Comparison of ENCODE assay signal across 10 cellular contexts in the genomic region with DNA sequence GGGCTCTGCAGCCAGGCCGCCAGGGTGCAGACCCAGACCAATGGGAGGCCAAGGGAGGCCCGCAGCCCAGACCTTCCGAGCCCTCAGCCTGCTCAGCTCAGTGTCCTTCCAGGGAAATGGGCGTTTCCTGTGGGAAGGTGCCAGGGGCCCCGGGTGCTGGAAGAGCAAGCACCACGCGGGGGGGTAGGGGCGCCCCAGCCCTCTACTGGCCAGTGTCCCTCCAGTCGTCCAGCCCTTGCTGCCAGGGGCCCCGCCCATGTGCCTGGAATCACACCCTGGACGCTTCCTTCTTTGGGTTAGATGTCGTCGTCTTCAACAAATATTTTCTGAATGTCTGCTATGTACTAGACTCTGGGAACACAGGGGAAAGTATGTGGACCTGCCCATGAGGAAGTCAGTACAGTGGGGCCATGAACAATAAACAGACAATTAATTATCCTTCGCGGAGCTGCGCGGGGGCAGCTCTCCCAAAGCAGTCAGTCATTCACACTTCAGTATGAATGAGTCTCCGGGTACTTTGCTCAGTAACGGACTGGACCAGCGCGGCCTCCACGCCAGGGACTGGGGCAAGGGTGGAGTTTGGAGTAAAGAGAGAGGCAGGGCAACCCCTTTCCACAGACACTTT.
DNase-seq lines count a peak whose midpoint lies in the region; ATAC-seq, FAIRE-seq and TF ChIP-seq lines count a peak whose summit lies in the region.
"Had no signal": no experiment of that assay in that cellular context is flagged by ENCODE, and none has a peak within 500 bp of the region (broad histone marks: within the 10 kb centered on the region; RNA-seq: fewer than 3 reads in every experiment).

No MANE protein-coding gene starts in this region.

- H2BK120ac ChIP-seq in H1 (replicated peaks; ENCODE audit: low read depth, low read length), result no peak overlapping the region

- no peak overlapping the region for H3K4me3 Mint-ChIP-seq in T-cell

- TF ChIP-seq CTCF in H1 (IDR thresholded peaks at IDR 0.05; ENCODE audit: control extremely low read depth in 1 of 3, insufficient read depth in 1 of 3, low read depth in 1 of 3, low read length in 3 of 3), result no peak
- peak in 3 of 5 experiments; percentile 6 to 19 (median 12) for TF ChIP-seq CTCF in transverse colon (IDR thresholded peaks at IDR 0.05)
- no peak for TF ChIP-seq CTCF in A673 (conservative IDR thresholded peaks at IDR 0.05; ENCODE audit: low read depth, low read length)

- BruUV-seq in A673 (replicated peaks; lab: Mats Ljungman, UMichigan), result no TSS peak

- H2BK15ac ChIP-seq in H1 (ENCODE audit: low read length), result 0 out of 2 replicates have a peak overlapping the region, but pooled peaks have one; percentile 18

- intact Hi-C loops in transverse colon (cut with DNase I; ENCODE audit: low total_unique reads) (loop anchor here (5.0 kb wide), 1 partner anchor 62 kb away; the partner anchor contains the start of gene CDKN1C), A673 (cut with micrococcal nuclease; ENCODE audit: unreplicated experiment) (no loop called here)

- H4K91ac ChIP-seq in H1 (replicated peaks; ENCODE audit: insufficient read length, low read length), result no peak overlapping the region

- DNase-seq in KBM-7, result peak; percentile 24
- DNase-seq in H1 (ENCODE audit: low read depth in 1 of 2, low spot score in 2 of 2), result no peak
- DNase-seq in transverse colon, result peak; percentile 76
- no peak for DNase-seq in A673 (ENCODE audit: low spot score)
- DNase-seq in amniotic stem cell (lab: John Stamatoyannopoulos, UW), result no peak
- no peak for DNase-seq in T-cell
- DNase-seq: activated T-cell treated with anti-CD3 and anti-CD28 coated beads, Interleukin-2, amount 50 U/mL, for 48 hours had no signal

- H3K18ac ChIP-seq in H1 (ENCODE audit: extremely low read depth, low read length), result no peak overlapping the region

- H3K14ac ChIP-seq in H1 (ENCODE audit: insufficient read length), result no peak overlapping the region

- H3K79me2 ChIP-seq in H1 (ENCODE audit: control insufficient read depth in 1 of 2, insufficient read depth in 2 of 2, low read length in 2 of 2), result no peaks in the 10 kb centered on the region

- POLR2A ChIA-PET in H1 (lab: Charles Lee; ENCODE audit: partially characterized antibody), result interaction anchor here (1.1 kb wide), 1 partner anchor 24 kb away, joined by 3 read pairs; no protein-coding TSS in a partner anchor
- POLR2A ChIA-PET in A673 (lab: Charles Lee; ENCODE audit: low non-redundant PET), result no interaction called here
- POLR2A ChIA-PET in T-cell (lab: Charles Lee), result no interaction called here

- H3K36me3 Mint-ChIP-seq in T-cell, result peaks cover 50% of the 10 kb centered on the region

- no peak overlapping the region for H2AK5ac ChIP-seq in H1 (ENCODE audit: low read depth, low read length)

- H3K27me3 Mint-ChIP-seq in T-cell, result no peaks in the 10 kb centered on the region

- in situ Hi-C loops in KBM-7 (cut with MboI; ENCODE audit: low pct_unique_long_range_greater_than_20kb, low sequenced_read_pairs), result no loop called here
- in situ Hi-C loops in transverse colon (cut with MboI; ENCODE audit: low pct_ligation_motif_present in 1 of 4, low pct_unique_long_range_greater_than_20kb in 1 of 4, low sequenced_read_pairs in 3 of 4), result no loop called here

- H3K27ac ChIP-seq in H1 (ENCODE audit: low read depth, low read length) (no peak overlapping the region), mesodermal cell (ENCODE audit: low read depth, low read length, severe bottlenecking) (peak overlapping the region; percentile 96), transverse colon (peak overlapping the region; percentile 76 to 95 (median 83)), A673 (ENCODE audit: low read depth, low read length, poor library complexity, severe bottlenecking) (no peak overlapping the region)

- no peak for TF ChIP-seq RAD21 in H1 (IDR thresholded peaks at IDR 0.05 in 1 of 2, conservative IDR thresholded peaks at IDR 0.05 in 1 of 2; ENCODE audit: low read depth in 2 of 2, low read length in 2 of 2)

- H3K4me3 ChIP-seq in H1 (ENCODE audit: extremely low read depth in 1 of 4, insufficient read depth in 2 of 4, low read depth in 3 of 4, low read length in 4 of 4) (no peak overlapping the region), mesodermal cell (ENCODE audit: extremely low read depth, insufficient read depth, low read length, poor library complexity, severe bottlenecking) (no peak overlapping the region), transverse colon (no peak overlapping the region), A673 (ENCODE audit: low read depth, low read length, poor library complexity, severe bottlenecking) (no peak overlapping the region)

- TF ChIP-seq POLR2A in H1 (IDR thresholded peaks at IDR 0.05; ENCODE audit: control extremely low read depth in 1 of 2, low read depth in 2 of 2, low read length in 2 of 2) (no peak), transverse colon (IDR thresholded peaks at IDR 0.05) (no peak)

- H3K27ac Mint-ChIP-seq in T-cell, result no peak overlapping the region

- H3K56ac ChIP-seq in H1 (replicated peaks; ENCODE audit: insufficient read length, low read depth, low read length), result no peak overlapping the region

- no peak overlapping the region for H3K4me2 ChIP-seq in H1 (ENCODE audit: insufficient read depth in 1 of 2, low read depth in 2 of 2, low read length in 2 of 2)

- H3K79me1 ChIP-seq in H1 (ENCODE audit: low read depth, low read length), result no peaks in the 10 kb centered on the region

- 84% methylated on average over 21 of the region's 22 CpGs; no CpG with 5 or more reads in 1 of the 2 experiments for WGBS in H1 (ENCODE audit: extremely low coverage in 1 of 2, insufficient coverage in 1 of 2, insufficient read length in 1 of 2, insufficient replicate concordance in 2 of 2, low coverage in 1 of 2, low lambda C conversion rate in 2 of 2, missing lambda C conversion rate in 1 of 2), 2 experiments
- 88 to 96% methylated on average over 9 to 20 of the region's 22 CpGs for WGBS in mesodermal cell (ENCODE audit: insufficient coverage in 2 of 2), 2 experiments
- 56% methylated on average over 22 of the region's 22 CpGs; no CpG with 5 or more reads in 1 of the 2 donors for WGBS in transverse colon (ENCODE audit: low coverage in 1 of 2), 2 donors

- H3K27me3 ChIP-seq in H1 (replicated peaks in 1 of 4; ENCODE audit: control insufficient read depth in 3 of 4, extremely low read depth in 1 of 4, insufficient read depth in 3 of 4, low read length in 3 of 4) (peaks cover 0 to 31% (median 17%) of the 10 kb centered on the region in 4 experiments; a peak in 6 of 7 replicates), transverse colon (no peaks in the 10 kb centered on the region), A673 (replicated peaks; ENCODE audit: insufficient read depth, low read depth, low read length, poor library complexity) (no peaks in the 10 kb centered on the region)

- no peaks in the 10 kb centered on the region for H3K23me2 ChIP-seq in H1 (ENCODE audit: low read depth, low read length)

- H4K20me1 ChIP-seq in H1 (replicated peaks in 1 of 2; ENCODE audit: control insufficient read depth in 1 of 2, insufficient read depth in 2 of 2, low read length in 2 of 2), result no peaks in the 10 kb centered on the region

- H2BK20ac ChIP-seq in H1 (ENCODE audit: low read length), result no peak overlapping the region

- no peak overlapping the region for H2BK5ac ChIP-seq in H1 (ENCODE audit: low read depth, low read length)

- no peaks in the 10 kb centered on the region for H3K36me3 ChIP-seq in H1 (ENCODE audit: control insufficient read depth in 2 of 4, insufficient read depth in 4 of 4, low read length in 3 of 4)
- no peaks in the 10 kb centered on the region for H3K36me3 ChIP-seq in mesodermal cell (ENCODE audit: control insufficient read depth, insufficient read depth, low read length)
- no peaks in the 10 kb centered on the region for H3K36me3 ChIP-seq in transverse colon
- no peaks in the 10 kb centered on the region for H3K36me3 ChIP-seq in A673 (ENCODE audit: insufficient read depth, low read length, poor library complexity, severe bottlenecking)

- TF ChIP-seq EP300 in H1 (IDR thresholded peaks at IDR 0.05; ENCODE audit: borderline replicate concordance in 1 of 2, low read depth in 2 of 2, low read length in 2 of 2) (no peak), transverse colon (IDR thresholded peaks at IDR 0.05; ENCODE audit: low read depth) (no peak)

- no peak overlapping the region for H2AFZ ChIP-seq in H1 (ENCODE audit: low read length)

- ATAC-seq in activated CD4-positive, CD25-positive, alpha-beta regulatory T cell treated with anti-CD3 and anti-CD28 coated beads, Interleukin-2, amount 50 U/mL, for 24 hours, result no peak
- ATAC-seq in T-cell (replicated peaks in 1 of 4), result no peak

- H3K4ac ChIP-seq in H1 (replicated peaks; ENCODE audit: insufficient read length, low read depth, low read length), result no peak overlapping the region

- H2BK12ac ChIP-seq in H1 (ENCODE audit: low read depth, low read length), result peak overlapping the region; percentile 75; the same call in 1 of the 2 replicates

- no peak overlapping the region for H3K9ac ChIP-seq in H1 (replicated peaks in 1 of 4; ENCODE audit: extremely low read depth in 1 of 4, low read depth in 3 of 4, low read length in 3 of 4)

- H3K9me3 ChIP-seq in H1 (ENCODE audit: insufficient read depth in 2 of 2, low read depth in 1 of 2, low read length in 1 of 2) (peaks cover 10 to 11% of the 10 kb centered on the region in 2 experiments), mesodermal cell (ENCODE audit: control insufficient read depth, low read length) (peaks cover 38% of the 10 kb centered on the region), transverse colon (peaks cover 6% of the 10 kb centered on the region in 2 donors), A673 (ENCODE audit: low read depth, low read length, poor library complexity, severe bottlenecking) (peaks cover 6% of the 10 kb centered on the region)

- H3K4me1 Mint-ChIP-seq in T-cell, result peaks cover 0 to 7% (median 0%) of the 10 kb centered on the region in 3 donors

- peaks cover 15 to 43% (median 22%) of the 10 kb centered on the region in 3 donors for H3K9me3 Mint-ChIP-seq in T-cell

- H3K4me1 ChIP-seq in H1 (replicated peaks in 1 of 4; ENCODE audit: control insufficient read depth in 3 of 4, insufficient read depth in 4 of 4, low read length in 3 of 4), result peaks cover 2 to 18% (median 8%) of the 10 kb centered on the region in 4 experiments
- peaks cover 29% of the 10 kb centered on the region for H3K4me1 ChIP-seq in mesodermal cell (ENCODE audit: control insufficient read depth, insufficient read depth, low read length, poor library complexity, severe bottlenecking)
- H3K4me1 ChIP-seq in transverse colon, result peaks cover 15 to 28% (median 21%) of the 10 kb centered on the region in 4 donors
- H3K4me1 ChIP-seq in A673 (ENCODE audit: insufficient read depth, low read length, poor library complexity, severe bottlenecking), result no peaks in the 10 kb centered on the region

- CTCF ChIA-PET in H1 (lab: Charles Lee; ENCODE audit: partially characterized antibody), result interaction anchor here (0.9 to 2.2 kb wide), 6 partner anchors 14 to 294 kb away, joined by 3 to 7 read pairs (median 4); no protein-coding TSS in a partner anchor
- CTCF ChIA-PET in A673 (lab: Charles Lee), result no interaction called here
- CTCF ChIA-PET in T-cell (lab: Charles Lee), result no interaction called here

- no peak overlapping the region for H4K8ac ChIP-seq in H1 (ENCODE audit: extremely low read depth, insufficient read depth, low read length)

- no peak overlapping the region for H4K5ac ChIP-seq in H1 (ENCODE audit: insufficient read length, low read depth, low read length)

- H3K23ac ChIP-seq in H1 (ENCODE audit: insufficient read length), result no peak overlapping the region

- FAIRE-seq in H1 (lab: Jason Lieb, UNC), result no peak
- FAIRE-seq: islet of Langerhans had no signal

Comparison
In these comparisons a context has a peak if more than half of its experiments do, and no peak if none do; other contexts are left out.
1. DNase-seq: peak in KBM-7 (single experiment) and transverse colon (single experiment); none in H1 (0 of 2), A673 (single experiment), amniotic stem cell (single experiment) and T-cell (0 of 34).
2. H3K27ac ChIP-seq: peak in mesodermal cell (single experiment) and transverse colon (4 of 4); none in H1 (single experiment) and A673 (single experiment).
3. CTCF ChIP-seq: peak in transverse colon (3 of 5); none in H1 (0 of 3) and A673 (single experiment).